ENCODE assay signal across 33 cellular contexts in genomic region chr9:131442351-131442750, GRCh38. TPM values are rescaled to one million over a fixed set of nuclear protein-coding genes. Genes with fewer than 3 reads are reported as not detected.
DNase-seq lines count a peak whose midpoint lies in the region; ATAC-seq, FAIRE-seq and TF ChIP-seq lines count a peak whose summit lies in the region.
"Had no signal": no experiment of that assay in that cellular context is flagged by ENCODE, and none has a peak within 500 bp of the region (broad histone marks: within the 10 kb centered on the region; RNA-seq: fewer than 3 reads in every experiment).

No MANE protein-coding gene starts in this region.

- H2AFZ ChIP-seq in HepG2 (ENCODE audit: low read length): no peak overlapping the region
- H2AFZ ChIP-seq in endothelial cell of umbilical vein (ENCODE audit: low read depth, low read length): no peak overlapping the region

- H3K4me2 ChIP-seq in HepG2 (ENCODE audit: low read depth, low read length) (no peak overlapping the region), endothelial cell of umbilical vein (ENCODE audit: insufficient read depth, low read length) (no peak overlapping the region)
- H3K4me2 ChIP-seq: KMS-11 had no signal

- peaks cover 92% of the 10 kb centered on the region for H3K36me3 Mint-ChIP-seq in nephron progenitor cell (ENCODE audit: low read depth)

- H3K4me3 ChIP-seq in right lobe of liver: no peak overlapping the region
- H3K4me3 ChIP-seq in HepG2 (replicated peaks in 1 of 3; ENCODE audit: insufficient read depth in 1 of 3, low read depth in 2 of 3, low read length in 3 of 3): no peak overlapping the region
- H3K4me3 ChIP-seq in endothelial cell of umbilical vein (replicated peaks in 1 of 3; ENCODE audit: insufficient read depth in 1 of 3, low read depth in 1 of 3, low read length in 3 of 3): no peak overlapping the region
- no peak overlapping the region for H3K4me3 ChIP-seq in transverse colon
- H3K4me3 ChIP-seq: colonic mucosa, MG63, prostate gland had no signal

- WGBS in right lobe of liver (ENCODE audit: insufficient coverage, low coverage, low lambda C conversion rate, missing lambda C conversion rate): 41% methylated on average over 9 of the region's 10 CpGs
- 86% methylated on average over 10 of the region's 10 CpGs for WGBS in HepG2 (ENCODE audit: low lambda C conversion rate)
- WGBS in transverse colon (ENCODE audit: low coverage in 1 of 2), 2 donors: 58 to 90% methylated on average over 2 to 10 of the region's 10 CpGs

- no peak overlapping the region for H3K4me3 Mint-ChIP-seq in nephron progenitor cell
- H3K4me3 Mint-ChIP-seq: type B pancreatic cell had no signal

- intact Hi-C loops in right lobe of liver (cut with DNase I): no loop called here
- intact Hi-C loops in HepG2 (cut with micrococcal nuclease; ENCODE audit: unreplicated experiment): no loop called here
- intact Hi-C loops in endothelial cell of umbilical vein (cut with micrococcal nuclease): no loop called here
- intact Hi-C loops in transverse colon (cut with DNase I; ENCODE audit: low total_unique reads): no loop called here

- H3K27me3 Mint-ChIP-seq in nephron progenitor cell (ENCODE audit: low read depth, poor library complexity): no peaks in the 10 kb centered on the region
- H3K27me3 Mint-ChIP-seq: type B pancreatic cell had no signal

- DNase-seq in right lobe of liver: peak in 1 of 3 donors; percentile 60
- DNase-seq in HepG2 (ENCODE audit: low spot score): no peak
- DNase-seq in endothelial cell of umbilical vein (ENCODE audit: low read depth, low spot score): no peak
- no peak for DNase-seq in nephron progenitor cell
- DNase-seq in transverse colon: peak; percentile 41
- no peak for DNase-seq in NK-92 treated with Interleukin-12 subunit alpha and Interleukin-12 subunit beta, amount 100 ng/mL, for 24 hours (lab: John Stamatoyannopoulos, UW)
- no peak for DNase-seq in stimulated activated CD4-positive, alpha-beta T cell treated with anti-CD3 and anti-CD28 coated beads, Interleukin-4, amount 100 ng/mL, for 4 hours
- DNase-seq: ACHN; activated CD4-positive, alpha-beta T cell treated with anti-CD3 and anti-CD28 coated beads, Interleukin-2, amount 50 U/mL, for 48 hours; activated gamma-delta T cell; activated T-cell treated with anti-CD3 and anti-CD28 coated beads for 4 hours; colonic mucosa; DMS79; effector CD8-positive, alpha-beta T cell; hypothalamus; left cardiac atrium; MG63; NCI-H1105; NCI-H187; NCI-H2171 treated with DMSO at 0.1 percent for 48 hours; NCI-H510A; stimulated activated CD4-positive, alpha-beta T cell treated with anti-CD3 and anti-CD28 coated beads, Interleukin-4, amount 100 ng/mL, for 24 hours; substantia nigra; T-helper 1 cell had no signal

- TF ChIP-seq RAD21 in HepG2 (CRISPR knock-in tag; IDR thresholded peaks at IDR 0.05): no peak

- no peaks in the 10 kb centered on the region for H3K9me1 ChIP-seq in endothelial cell of umbilical vein (replicated peaks; ENCODE audit: control insufficient read depth, extremely low read depth, insufficient read depth, low read length)

- peaks cover 10 to 71% (median 44%) of the 10 kb centered on the region in 4 donors for H3K36me3 ChIP-seq in right lobe of liver
- peaks cover 53 to 89% of the 10 kb centered on the region in 2 experiments for H3K36me3 ChIP-seq in HepG2 (replicated peaks in 1 of 2; ENCODE audit: control insufficient read depth in 1 of 2, insufficient read depth in 2 of 2, low read length in 2 of 2)
- peaks cover 51 to 72% of the 10 kb centered on the region in 2 experiments for H3K36me3 ChIP-seq in endothelial cell of umbilical vein (ENCODE audit: control insufficient read depth in 2 of 2, extremely low read depth in 1 of 2, insufficient read depth in 2 of 2, low read length in 2 of 2)
- H3K36me3 ChIP-seq in transverse colon: peaks cover 0 to 55% (median 25%) of the 10 kb centered on the region in 4 donors

- in situ Hi-C loops in HepG2 (cut with HindIII; ENCODE audit: extremely low pct_ligation_motif_present, low pct_unique_long_range_greater_than_20kb) (no loop called here), transverse colon (cut with MboI; ENCODE audit: low pct_ligation_motif_present in 1 of 4, low pct_unique_long_range_greater_than_20kb in 1 of 4, low sequenced_read_pairs in 3 of 4) (no loop called here)

- H3K9me3 ChIP-seq in right lobe of liver: no peaks in the 10 kb centered on the region
- no peaks in the 10 kb centered on the region for H3K9me3 ChIP-seq in HepG2 (ENCODE audit: low read length)
- H3K9me3 ChIP-seq in endothelial cell of umbilical vein (replicated peaks; ENCODE audit: control insufficient read depth, insufficient read depth, low read length): no peaks in the 10 kb centered on the region
- H3K9me3 ChIP-seq in transverse colon: no peaks in the 10 kb centered on the region
- H3K9me3 ChIP-seq: colonic mucosa, MG63, neutrophil, prostate gland had no signal

- POLR2A ChIA-PET in HepG2 (lab: Yijun Ruan, JAX) (no interaction called here), endothelial cell of umbilical vein (lab: Charles Lee) (no interaction called here)

- TF ChIP-seq EP300 in HepG2 (IDR thresholded peaks at IDR 0.05; ENCODE audit: low read depth in 2 of 2, low read length in 2 of 2) (no peak), HepG2 (CRISPR knock-in tag; IDR thresholded peaks at IDR 0.05; ENCODE audit: borderline replicate concordance) (no peak), transverse colon (IDR thresholded peaks at IDR 0.05; ENCODE audit: low read depth) (no peak)

- H3K4me1 Mint-ChIP-seq in nephron progenitor cell: peaks cover 8% of the 10 kb centered on the region

- dilution Hi-C loops in endothelial cell of umbilical vein (cut with MboI; ENCODE audit: extremely low pct_ligation_motif_present, low sequenced_read_pairs): no loop called here

- H3K79me2 ChIP-seq in HepG2 (ENCODE audit: insufficient read depth, low read length): peaks cover 9% of the 10 kb centered on the region
- peaks cover 57% of the 10 kb centered on the region for H3K79me2 ChIP-seq in endothelial cell of umbilical vein (ENCODE audit: control insufficient read depth, insufficient read depth, low read length)

- H3K4me1 ChIP-seq in right lobe of liver: no peaks in the 10 kb centered on the region
- no peaks in the 10 kb centered on the region for H3K4me1 ChIP-seq in HepG2 (ENCODE audit: insufficient read depth, low read length)
- no peaks in the 10 kb centered on the region for H3K4me1 ChIP-seq in endothelial cell of umbilical vein (ENCODE audit: control insufficient read depth, extremely low read depth, insufficient read depth, low read length)
- peaks cover 0 to 6% (median 3%) of the 10 kb centered on the region in 4 donors for H3K4me1 ChIP-seq in transverse colon
- H3K4me1 ChIP-seq: colonic mucosa, prostate gland had no signal

- CTCF ChIA-PET in HepG2 (lab: Yijun Ruan, JAX; ENCODE audit: low intra/inter-chr PET ratio, low total read pairs): no interaction called here
- CTCF ChIA-PET in endothelial cell of umbilical vein (lab: Charles Lee): no interaction called here

- no peaks in the 10 kb centered on the region for H3K27me3 ChIP-seq in right lobe of liver
- H3K27me3 ChIP-seq in HepG2 (ENCODE audit: control insufficient read depth in 1 of 2, insufficient read depth in 2 of 2, low read length in 2 of 2): no peaks in the 10 kb centered on the region
- H3K27me3 ChIP-seq in endothelial cell of umbilical vein (ENCODE audit: control insufficient read depth in 2 of 2, insufficient read depth in 2 of 2, low read length in 2 of 2): no peaks in the 10 kb centered on the region
- H3K27me3 ChIP-seq in transverse colon: no peaks in the 10 kb centered on the region
- H3K27me3 ChIP-seq: colonic mucosa, MG63, neutrophil had no signal

- no peak for TF ChIP-seq POLR2A in right lobe of liver (IDR thresholded peaks at IDR 0.05)
- TF ChIP-seq POLR2A in HepG2 (IDR thresholded peaks at IDR 0.05; ENCODE audit: insufficient read depth in 1 of 2, low read depth in 2 of 2, low read length in 2 of 2): no peak
- no peak for TF ChIP-seq POLR2A in endothelial cell of umbilical vein (IDR thresholded peaks at IDR 0.05; ENCODE audit: low read depth, low read length)
- no peak for TF ChIP-seq POLR2A in transverse colon (IDR thresholded peaks at IDR 0.05)

- H4K20me1 ChIP-seq in HepG2 (ENCODE audit: insufficient read depth, low read length) (0 out of 2 replicates have a peak, but pooled peaks cover 10% of the 10 kb centered on the region), endothelial cell of umbilical vein (replicated peaks; ENCODE audit: control insufficient read depth, extremely low read depth, insufficient read depth, low read length) (peaks cover 8% of the 10 kb centered on the region)

- no peaks in the 10 kb centered on the region for H3K9me3 Mint-ChIP-seq in nephron progenitor cell
- H3K9me3 Mint-ChIP-seq: type B pancreatic cell had no signal

- H3K9ac ChIP-seq in HepG2 (ENCODE audit: insufficient read depth, low read depth, low read length) (no peak overlapping the region), endothelial cell of umbilical vein (replicated peaks; ENCODE audit: extremely low read depth, insufficient read depth, low read length) (no peak overlapping the region)
- H3K9ac ChIP-seq: KMS-11 had no signal

- no peak for TF ChIP-seq CTCF in right lobe of liver (IDR thresholded peaks at IDR 0.05)
- TF ChIP-seq CTCF in HepG2 (CRISPR knock-in tag; IDR thresholded peaks at IDR 0.05): no peak
- no peak for TF ChIP-seq CTCF in endothelial cell of umbilical vein (IDR thresholded peaks at IDR 0.05; ENCODE audit: extremely low read depth in 1 of 2, insufficient read depth in 1 of 2, low read depth in 1 of 2, low read length in 2 of 2)
- TF ChIP-seq CTCF in nephron progenitor cell (IDR thresholded peaks at IDR 0.05): no peak
- no peak for TF ChIP-seq CTCF in transverse colon (IDR thresholded peaks at IDR 0.05)

- H3K27ac Mint-ChIP-seq in nephron progenitor cell: peak overlapping the region; percentile 59
- H3K27ac Mint-ChIP-seq: type B pancreatic cell had no signal

- H3K27ac ChIP-seq in right lobe of liver (no peak overlapping the region), HepG2 (ENCODE audit: extremely low read length, insufficient read depth, low read length) (no peak overlapping the region), endothelial cell of umbilical vein (ENCODE audit: insufficient read depth, low read depth, low read length) (no peak overlapping the region), transverse colon (no peak overlapping the region)
- H3K27ac ChIP-seq: colonic mucosa, epithelial cell of prostate, KMS-11, neutrophil, prostate gland had no signal

- no TSS peak for BruUV-seq in HepG2 (replicated peaks; lab: Mats Ljungman, UMichigan)
- no TSS peak for BruUV-seq in endothelial cell of umbilical vein (replicated peaks; lab: Mats Ljungman, UMichigan)

- FAIRE-seq in HepG2 (lab: Jason Lieb, UNC): no peak
- no peak for FAIRE-seq in endothelial cell of umbilical vein (lab: Jason Lieb, UNC)
- FAIRE-seq: G401.6, H1 had no signal

- peak; percentile 20 to 44 (median 34) for ATAC-seq in right lobe of liver
- no peak for ATAC-seq in HepG2
- no peak for ATAC-seq in GM21390 (IDR thresholded peaks at IDR 0.05; ENCODE audit: unreplicated experiment)
- ATAC-seq: left cardiac atrium, sciatic nerve had no signal

RNA-seq across cellular contexts. Expression of gene PRRC2B, which starts 48.5 kb away (rescaled TPM):
- total RNA-seq in right lobe of liver (10 to 100 TPM; 53.7 to 82.6 (median 57.3) TPM), HepG2 (2016; rRNA removed; fragmentation: Illumina TruSeq; extraction: Trizol) (37.4 TPM in 2 replicates), endothelial cell of umbilical vein (248 and 256 TPM in 2 replicates), transverse colon (100 to 1,000 TPM in 2 of 4 donors, 10 to 100 TPM in 2; 73.7 to 171 (median 98.9) TPM)
- total RNA-seq in HepG2 (2016; cell fraction: cytosol; rRNA removed; fragmentation: Illumina TruSeq; extraction: Trizol; ENCODE audit: low read depth): 20.7 and 24.3 TPM in 2 replicates
- 27.7 and 37.0 TPM in 2 replicates for total RNA-seq in HepG2 (2016; cell fraction: insoluble cytoplasmic fraction; rRNA removed; fragmentation: Illumina TruSeq; extraction: Trizol)
- total RNA-seq in HepG2 (2016; cell fraction: membrane; rRNA removed; fragmentation: Illumina TruSeq; extraction: Trizol): 20.9 TPM in 2 replicates
- total RNA-seq in HepG2 (2016; cell fraction: nucleus; rRNA removed; fragmentation: Illumina TruSeq; extraction: Trizol): 41.7 and 49.5 TPM in 2 replicates
- polyA plus RNA-seq in HepG2 (2011; rRNA removed) (18.9 and 20.8 TPM in 2 replicates), endothelial cell of umbilical vein (35.6 and 38.5 TPM in 2 replicates)
- 11.9 and 12.5 TPM in 2 replicates for polyA plus RNA-seq in HepG2 (2011; cell fraction: cytosol; rRNA removed)
- 87.0 and 122 TPM in 2 replicates for polyA plus RNA-seq in HepG2 (2011; cell fraction: nucleus; rRNA removed)
- polyA plus RNA-seq in HepG2 (2012): 55.6 and 57.4 TPM in 2 replicates
- polyA plus RNA-seq in HepG2 (2016; cell fraction: cytosol; fragmentation: Illumina TruSeq; extraction: Trizol; ENCODE audit: low read depth): 4.0 TPM in 2 replicates
- polyA plus RNA-seq in HepG2 (2016; cell fraction: insoluble cytoplasmic fraction; fragmentation: Illumina TruSeq; extraction: Trizol; ENCODE audit: low read depth): 25.0 and 33.7 TPM in 2 replicates
- 8.5 and 10.2 TPM in 2 replicates for polyA plus RNA-seq in HepG2 (2016; cell fraction: membrane; fragmentation: Illumina TruSeq; extraction: Trizol; ENCODE audit: low read depth)
- polyA plus RNA-seq in HepG2 (2016; cell fraction: nucleus; fragmentation: Illumina TruSeq; extraction: Trizol; ENCODE audit: insufficient read depth, low read depth): 100 and 106 TPM in 2 replicates
- 72.0 and 116 TPM in 2 replicates for polyA minus RNA-seq in HepG2 (2011; rRNA and poly(A)+ RNA removed; ENCODE audit: low replicate concordance)
- 23.3 and 31.5 TPM in 2 replicates for polyA minus RNA-seq in HepG2 (2011; cell fraction: cytosol; rRNA and poly(A)+ RNA removed)
- 52.6 and 56.1 TPM in 2 replicates for polyA minus RNA-seq in HepG2 (2011; cell fraction: nucleus; rRNA and poly(A)+ RNA removed)
- polyA plus RNA-seq in endothelial cell of umbilical vein (2011; cell fraction: cytosol; rRNA removed): 47.2 and 56.3 TPM in 2 replicates
- polyA plus RNA-seq in endothelial cell of umbilical vein (2011; cell fraction: nucleus; rRNA removed): 186 and 194 TPM in 2 replicates
- polyA plus RNA-seq in endothelial cell of umbilical vein (2012): 126 and 147 TPM in 2 replicates
- polyA minus RNA-seq in endothelial cell of umbilical vein: 142 and 143 TPM in 2 replicates
- polyA minus RNA-seq in endothelial cell of umbilical vein (2011; cell fraction: cytosol; rRNA and poly(A)+ RNA removed): 62.0 TPM
- polyA minus RNA-seq in endothelial cell of umbilical vein (2011; cell fraction: nucleus; rRNA and poly(A)+ RNA removed): 93.2 and 110 TPM in 2 replicates

Comparison
In these comparisons a context has a peak if more than half of its experiments do, and no peak if none do; other contexts are left out.
1. ATAC-seq: peak in right lobe of liver (4 of 4); none in HepG2 (single experiment) and GM21390 (single experiment).